24 cellular contexts compared by ENCODE assay signal in genomic region chr22:29098296-29098695, GRCh38. TPM values are rescaled to one million over a fixed set of nuclear protein-coding genes. Genes with fewer than 3 reads are reported as not detected.
DNase-seq lines count a peak whose midpoint lies in the region; ATAC-seq and TF ChIP-seq lines count a peak whose summit lies in the region.
"Had no signal": no experiment of that assay in that cellular context is flagged by ENCODE, and none has a peak within 500 bp of the region (broad histone marks: within the 10 kb centered on the region; RNA-seq: fewer than 3 reads in every experiment).

No MANE protein-coding gene starts in this region.

- peak overlapping the region; percentile 91 for H3K27ac ChIP-seq in VCaP
- no peak overlapping the region for H3K27ac ChIP-seq in tibial artery
- no peak overlapping the region for H3K27ac ChIP-seq in GM23248
- H3K27ac ChIP-seq: 22Rv1, A549, BLaER1 had no signal

- no peak overlapping the region for H3K4me2 ChIP-seq in GM23248 (ENCODE audit: unreplicated experiment)
- H3K4me2 ChIP-seq: A549, BLaER1 had no signal

- H3K27me3 ChIP-seq in tibial artery (no peaks in the 10 kb centered on the region), GM23248 (replicated peaks; ENCODE audit: insufficient read depth) (no peaks in the 10 kb centered on the region)
- H3K27me3 ChIP-seq: BE2C, BLaER1 had no signal

- H3K4me1 ChIP-seq in tibial artery, result peaks cover 0 to 4% (median under 1%) of the 10 kb centered on the region in 4 donors
- peaks cover 9% of the 10 kb centered on the region for H3K4me1 ChIP-seq in GM23248 (ENCODE audit: insufficient read depth)
- H3K4me1 ChIP-seq: A549, BE2C, BLaER1 had no signal

- H3K4me3 ChIP-seq in tibial artery (no peak overlapping the region), GM23248 (no peak overlapping the region)
- H3K4me3 ChIP-seq: A549, BLaER1, GM12878 had no signal

- intact Hi-C loops in tibial artery (cut with DNase I; ENCODE audit: low total_unique reads), result no loop called here

- H3K9me3 ChIP-seq in tibial artery, result no peaks in the 10 kb centered on the region
- no peaks in the 10 kb centered on the region for H3K9me3 ChIP-seq in GM23248 (ENCODE audit: low read depth)
- H3K9me3 ChIP-seq: A549, BE2C, BLaER1 had no signal

- H3K36me3 ChIP-seq in tibial artery (peaks cover 0 to 10% (median 0%) of the 10 kb centered on the region in 3 donors), GM23248 (ENCODE audit: low read depth) (no peaks in the 10 kb centered on the region)
- H3K36me3 ChIP-seq: BE2C, BLaER1 had no signal

- no peak for ATAC-seq in GM18867 (IDR thresholded peaks at IDR 0.05; ENCODE audit: unreplicated experiment)
- ATAC-seq: A549, GM12878 had no signal

- no peak overlapping the region for H2AFZ ChIP-seq in GM23248

- no peak for TF ChIP-seq CTCF in VCaP (conservative IDR thresholded peaks at IDR 0.05)
- no peak for TF ChIP-seq CTCF in tibial artery (IDR thresholded peaks at IDR 0.05)

- no peak overlapping the region for H3K9ac ChIP-seq in GM23248
- H3K9ac ChIP-seq: BLaER1 had no signal

- H3K9me2 ChIP-seq in GM23248 (ENCODE audit: insufficient read depth), result no peaks in the 10 kb centered on the region

- no peaks in the 10 kb centered on the region for H4K20me1 ChIP-seq in GM23248 (ENCODE audit: insufficient read depth)
- H4K20me1 ChIP-seq: BLaER1 had no signal

- peak; percentile 82 for DNase-seq in G401 (ENCODE audit: low spot score)
- DNase-seq in NCI-H526 (lab: John Stamatoyannopoulos, UW), result peak; percentile 30 to 60
- DNase-seq in cerebellum (ENCODE audit: low spot score), result peak; percentile 64
- DNase-seq in activated naive CD4-positive, alpha-beta T cell treated with Interleukin-2 at 50 U/mL for 16 hours, result no peak
- DNase-seq in tibial artery, result no peak
- no peak for DNase-seq in GM23248
- DNase-seq: BE2C; CD4-positive, alpha-beta memory T cell; CD4-positive, CD25-positive, alpha-beta regulatory T cell; CD8-positive, alpha-beta memory T cell; COR-L47; DMS 273 treated with DMSO at 0.1 percent for 48 hours; DMS153; DMS53; DMS79 treated with DMSO at 0.1 percent for 48 hours; GDM1 had no signal

- peaks cover 8% of the 10 kb centered on the region for H3F3A ChIP-seq in GM23248 (ENCODE audit: insufficient read depth)

- 83 to 85% methylated on average over 2 of the region's 2 CpGs for WGBS in GM23248 (ENCODE audit: low coverage in 1 of 2, low lambda C conversion rate in 2 of 2, missing lambda C conversion rate in 2 of 2), 2 experiments

- in situ Hi-C loops in G401 (cut with HindIII; ENCODE audit: low sequenced_read_pairs), result no loop called here
- in situ Hi-C loops in GM23248 (cut with MboI), result no loop called here

- no peaks in the 10 kb centered on the region for H3K79me2 ChIP-seq in GM23248 (ENCODE audit: insufficient read depth)

RNA-seq across cellular contexts. Expression of gene KREMEN1, which starts 25.5 kb away (rescaled TPM):
- total RNA-seq in G401 (2014; rRNA removed; shearing (Covaris generic)), result 9.3 and 9.7 TPM in 2 replicates
- total RNA-seq in cerebellum, result 9.1 TPM
- total RNA-seq in GM23248 (2014; rRNA removed; shearing (Covaris generic)), result 2.7 and 4.4 TPM in 2 replicates
- polyA plus RNA-seq in GM23248 (2016; fragmentation: Nextera tagmentation; extraction: Ambion mirVana), result 4.3 and 4.5 TPM in 2 replicates
- total RNA-seq: CD4-positive, alpha-beta memory T cell had no signal
- polyA plus RNA-seq: CD4-positive, alpha-beta memory T cell; CD4-positive, CD25-positive, alpha-beta regulatory T cell; CD8-positive, alpha-beta memory T cell had no signal

RNA-seq across cellular contexts. Expression of gene C22orf31, which starts 36.7 kb away (rescaled TPM):
- total RNA-seq in G401 (2014; rRNA removed; shearing (Covaris generic)), result not detected in 2 replicates
- not detected for total RNA-seq in cerebellum
- not detected in 2 replicates for total RNA-seq in GM23248 (2014; rRNA removed; shearing (Covaris generic))
- not detected in 2 replicates for polyA plus RNA-seq in GM23248 (2016; fragmentation: Nextera tagmentation; extraction: Ambion mirVana)
- total RNA-seq: A172; CD4-positive, alpha-beta memory T cell; CD4-positive, CD25-positive, alpha-beta regulatory T cell; CD8-positive, alpha-beta memory T cell; GM12878 had no signal
- polyA plus RNA-seq: A549; CD14-positive monocyte; CD4-positive, alpha-beta memory T cell; CD4-positive, CD25-positive, alpha-beta regulatory T cell; CD8-positive, alpha-beta memory T cell; GM12878 had no signal

Comparison
In these comparisons a context has a peak if more than half of its experiments do, and no peak if none do; other contexts are left out.
1. DNase-seq: peak in G401 (single experiment), NCI-H526 (2 of 2) and cerebellum (single experiment); none in activated naive CD4-positive, alpha-beta T cell treated with Interleukin-2 at 50 U/mL for 16 hours (single experiment), tibial artery (0 of 2) and GM23248 (single experiment).